Comparison of ENCODE assay signal across 15 cellular contexts in genomic region chr12:89384750-89385273, GRCh38. TPM values are rescaled to one million over a fixed set of nuclear protein-coding genes. Genes with fewer than 3 reads are reported as not detected.
DNase-seq lines count a peak whose midpoint lies in the region; ATAC-seq and TF ChIP-seq lines count a peak whose summit lies in the region.
"Had no signal": no experiment of that assay in that cellular context is flagged by ENCODE, and none has a peak within 500 bp of the region (broad histone marks: within the 10 kb centered on the region; RNA-seq: fewer than 3 reads in every experiment).

No MANE protein-coding gene starts in this region.

- H4K20me1 ChIP-seq in neural progenitor cell (ENCODE audit: low read depth): no peaks in the 10 kb centered on the region

- no peaks in the 10 kb centered on the region for H3K36me3 ChIP-seq in cardiac muscle cell
- H3K36me3 ChIP-seq in neural progenitor cell: no peaks in the 10 kb centered on the region

- ATAC-seq in left cardiac atrium: no peak
- peak; percentile 57 for ATAC-seq in esophagus mucosa

- peaks cover 2% of the 10 kb centered on the region for H3K27me3 Mint-ChIP-seq in neural progenitor cell (ENCODE audit: insufficient read depth, low read depth)
- H3K27me3 Mint-ChIP-seq in type B pancreatic cell: no peaks in the 10 kb centered on the region
- H3K27me3 Mint-ChIP-seq: stimulated activated naive CD8-positive, alpha-beta T cell treated with anti-CD3 and anti-CD28 coated beads, Interleukin-15, Interleukin-2, amounts not matched to agents 100 ng/mL and 50 ng/mL, for 24 hours had no signal

- no peak overlapping the region for H2AFZ ChIP-seq in neural progenitor cell (replicated peaks)

- in situ Hi-C loops in GM13977 (cut with MboI; ENCODE audit: low pct_unique_long_range_greater_than_20kb, low sequenced_read_pairs, unreplicated experiment): no loop called here

- H3K9me3 ChIP-seq in cardiac muscle cell (ENCODE audit: low read depth): no peaks in the 10 kb centered on the region
- no peaks in the 10 kb centered on the region for H3K9me3 ChIP-seq in neural progenitor cell (ENCODE audit: low read depth)

- H3F3A ChIP-seq in neural progenitor cell (ENCODE audit: low read depth): peaks cover 18% of the 10 kb centered on the region

- H3K4me3 ChIP-seq in cardiac muscle cell (no peak overlapping the region), neural progenitor cell (no peak overlapping the region)

- H3K9ac ChIP-seq in neural progenitor cell: no peak overlapping the region

- no peaks in the 10 kb centered on the region for H3K9me3 Mint-ChIP-seq in neural progenitor cell
- no peaks in the 10 kb centered on the region for H3K9me3 Mint-ChIP-seq in type B pancreatic cell
- H3K9me3 Mint-ChIP-seq: brain; immature natural killer cell; stimulated activated naive CD8-positive, alpha-beta T cell treated with anti-CD3 and anti-CD28 coated beads, Interleukin-15, Interleukin-2, amounts not matched to agents 100 ng/mL and 50 ng/mL, for 24 hours had no signal

- H3K27ac Mint-ChIP-seq in neural progenitor cell: peak overlapping the region; percentile 27
- peak overlapping the region; percentile 77 for H3K27ac Mint-ChIP-seq in type B pancreatic cell
- H3K27ac Mint-ChIP-seq: immature natural killer cell; stimulated activated naive CD8-positive, alpha-beta T cell treated with anti-CD3 and anti-CD28 coated beads, Interleukin-15, Interleukin-2, amounts not matched to agents 100 ng/mL and 50 ng/mL, for 24 hours had no signal

- TF ChIP-seq CTCF in cardiac muscle cell (IDR thresholded peaks at IDR 0.05; ENCODE audit: low read depth, low read length): no peak
- no peak for TF ChIP-seq CTCF in neural progenitor cell (IDR thresholded peaks at IDR 0.05)
- no peak for TF ChIP-seq CTCF in type B pancreatic cell (conservative IDR thresholded peaks at IDR 0.05)
- no peak for TF ChIP-seq CTCF in GM13977 (IDR thresholded peaks at IDR 0.05; ENCODE audit: extremely low read depth, insufficient read depth, missing control alignments)

- H3K79me2 ChIP-seq in neural progenitor cell (ENCODE audit: low read depth): no peaks in the 10 kb centered on the region

- H3K36me3 Mint-ChIP-seq in neural progenitor cell: no peaks in the 10 kb centered on the region
- no peaks in the 10 kb centered on the region for H3K36me3 Mint-ChIP-seq in type B pancreatic cell
- H3K36me3 Mint-ChIP-seq: brain, immature natural killer cell had no signal

- no peak for DNase-seq in cardiac muscle cell (ENCODE audit: low read depth in 1 of 2, low spot score in 1 of 2)
- no peak for DNase-seq in left cardiac atrium
- DNase-seq in neural progenitor cell (ENCODE audit: low spot score): no peak
- no peak for DNase-seq in type B pancreatic cell (ENCODE audit: extremely low spot score, unreplicated experiment)
- DNase-seq in OCI-M1 (lab: John Stamatoyannopoulos, UW): no peak
- DNase-seq in GM13977 (ENCODE audit: low spot score): no peak
- DNase-seq in NCI-H82 treated with DMSO at 0.1 percent for 48 hours (lab: John Stamatoyannopoulos, UW; ENCODE audit: unreplicated experiment): no peak
- DNase-seq: activated CD4-positive, alpha-beta T cell treated with anti-CD3 and anti-CD28 coated beads for 1 hour; activated T-cell treated with anti-CD3 and anti-CD28 coated beads, Interleukin-2, amount 50 U/mL, for 48 hours; immature natural killer cell; NCI-H1048; stimulated activated CD4-positive, alpha-beta T cell treated with anti-CD3 and anti-CD28 coated beads, Interleukin-4, amount 100 ng/mL, for 4 hours had no signal

- peak overlapping the region; percentile 23 for H3K4me2 ChIP-seq in neural progenitor cell

- no peaks in the 10 kb centered on the region for H3K27me3 ChIP-seq in cardiac muscle cell
- H3K27me3 ChIP-seq in neural progenitor cell: no peaks in the 10 kb centered on the region

- intact Hi-C loops in left cardiac atrium (cut with DNase I): loop anchor here in 1 of 2 donors (10.0 kb wide), 1 partner anchor 70 kb away; no protein-coding TSS in a partner anchor

- H3K4me1 Mint-ChIP-seq in neural progenitor cell (peaks cover 50% of the 10 kb centered on the region), type B pancreatic cell (ENCODE audit: unreplicated experiment) (peaks cover 46% of the 10 kb centered on the region)

- no peak overlapping the region for H3K4me3 Mint-ChIP-seq in neural progenitor cell
- no peak overlapping the region for H3K4me3 Mint-ChIP-seq in type B pancreatic cell
- H3K4me3 Mint-ChIP-seq: immature natural killer cell; stimulated activated naive CD8-positive, alpha-beta T cell treated with anti-CD3 and anti-CD28 coated beads, Interleukin-15, Interleukin-2, amounts not matched to agents 100 ng/mL and 50 ng/mL, for 24 hours had no signal

- H3K27ac ChIP-seq in cardiac muscle cell (peak overlapping the region; percentile 89), neural progenitor cell (no peak overlapping the region)

- H3K4me1 ChIP-seq in cardiac muscle cell (ENCODE audit: low read depth) (peaks cover 49% of the 10 kb centered on the region), neural progenitor cell (peaks cover 37% of the 10 kb centered on the region)

RNA-seq across cellular contexts. Expression of gene DUSP6, which starts 32.5 kb away (rescaled TPM):
- total RNA-seq in cardiac muscle cell (200 and 260 TPM in 2 replicates), left cardiac atrium (10 to 100 TPM; 47.8 to 53.2 TPM), esophagus mucosa (15.0 TPM), neural progenitor cell (ENCODE audit: low replicate concordance) (12.5 and 23.6 TPM in 2 replicates), type B pancreatic cell (ENCODE audit: low replicate concordance) (43.0 TPM in 2 replicates)
- polyA plus RNA-seq in cardiac muscle cell: 177 and 191 TPM in 2 replicates
